In the genomic region with DNA sequence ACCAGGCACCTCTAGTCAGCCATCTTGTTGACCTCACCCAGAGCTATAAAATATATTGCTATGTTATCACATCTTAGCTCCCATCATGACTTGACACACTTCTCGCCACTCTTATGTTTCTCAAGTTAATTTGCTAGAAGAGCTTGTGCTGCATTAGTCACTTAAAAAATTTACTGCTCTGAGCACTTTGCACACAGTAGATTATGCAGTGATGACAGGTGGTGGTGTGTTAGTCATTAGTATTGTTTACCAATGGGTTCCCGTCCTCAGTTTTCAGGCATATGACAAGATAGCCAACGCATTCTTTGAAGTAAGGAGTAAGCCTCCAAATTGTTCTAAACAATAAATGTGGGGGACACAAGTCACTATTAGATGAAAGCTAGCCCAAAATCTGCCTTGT, we compare ENCODE assay signal across 27 cellular contexts.
A peak's percentile ranks its signal among the peaks of the same experiment; 100 is the strongest.
DNase-seq lines count a peak whose midpoint lies in the region; FAIRE-seq and TF ChIP-seq lines count a peak whose summit lies in the region.
"Had no signal": no experiment of that assay in that cellular context is flagged by ENCODE, and none has a peak within 500 bp of the region (broad histone marks: within the 10 kb centered on the region; RNA-seq: fewer than 3 reads in every experiment).

No MANE protein-coding gene starts in this region.

- DNase-seq in DMS53 (lab: John Stamatoyannopoulos, UW) (peak; percentile 68), M059J (ENCODE audit: low read depth) (peak; percentile 71), T1000 (lab: John Stamatoyannopoulos, UW) (peak; percentile 14), myocyte (ENCODE audit: low read depth) (peak; percentile 24), GM12891 (ENCODE audit: insufficient read length, low spot score) (no peak), KG1 (lab: John Stamatoyannopoulos, UW) (no peak), NCI-H524 treated with DMSO at 0.1 percent for 48 hours (lab: John Stamatoyannopoulos, UW) (no peak)
- no peak for DNase-seq in activated naive CD8-positive, alpha-beta T cell treated with anti-CD3 and anti-CD28 coated beads for 36 hours
- DNase-seq: activated CD4-positive, alpha-beta memory T cell treated with anti-CD3 and anti-CD28 coated beads for 36 hours; activated CD4-positive, CD25-positive, alpha-beta regulatory T cell; activated CD8-positive, alpha-beta memory T cell treated with anti-CD3 and anti-CD28 coated beads, Interleukin-2, amount 50 U/mL, for 4 hours; anterior cingulate cortex; Calu3; GM23248; heart left ventricle; kidney glomerular epithelial cell; NCI-H1105; NCI-H2081; right lobe of liver; stimulated activated CD4-positive, alpha-beta T cell treated with anti-CD3 and anti-CD28 coated beads, Interleukin-4, amount 100 ng/mL, for 24 hours; T-cell had no signal

- no peak for FAIRE-seq in GM12891 (lab: Jason Lieb, UNC)
- FAIRE-seq: bronchial epithelial cell, GM12878, HepG2 had no signal

- H3K9me3 Mint-ChIP-seq in activated naive CD8-positive, alpha-beta T cell treated with anti-CD3 and anti-CD28 coated beads for 36 hours: no peaks in the 10 kb centered on the region

- no peaks in the 10 kb centered on the region for H3K27me3 Mint-ChIP-seq in activated naive CD8-positive, alpha-beta T cell treated with anti-CD3 and anti-CD28 coated beads for 36 hours
- H3K27me3 Mint-ChIP-seq: activated CD4-positive, alpha-beta memory T cell treated with anti-CD3 and anti-CD28 coated beads for 36 hours; activated naive CD4-positive, alpha-beta T cell treated with anti-CD3 and anti-CD28 coated beads, Interleukin-2, amount 50 U/mL, for 24 hours; stimulated activated memory B cell treated with anti-CD40 and anti-IgM and Interleukin-4, amounts not matched to agents 10 μg/mL and 1 μg/mL and 100 μg/mL, for 72 hours; T-cell had no signal

- no peak for TF ChIP-seq POLR2A in GM12891 (IDR thresholded peaks at IDR 0.05; ENCODE audit: low read depth, low read length)

- H3K4me1 Mint-ChIP-seq in activated naive CD8-positive, alpha-beta T cell treated with anti-CD3 and anti-CD28 coated beads for 36 hours: no peaks in the 10 kb centered on the region
- H3K4me1 Mint-ChIP-seq: activated naive CD4-positive, alpha-beta T cell treated with anti-CD3 and anti-CD28 coated beads, Interleukin-2, amount 50 U/mL, for 24 hours; stimulated activated memory B cell treated with anti-CD40 and anti-IgM and Interleukin-4, amounts not matched to agents 10 μg/mL and 1 μg/mL and 100 μg/mL, for 72 hours; T-cell had no signal

- H3K27ac Mint-ChIP-seq in activated naive CD8-positive, alpha-beta T cell treated with anti-CD3 and anti-CD28 coated beads for 36 hours: no peak overlapping the region
- H3K27ac Mint-ChIP-seq: activated CD4-positive, alpha-beta memory T cell treated with anti-CD3 and anti-CD28 coated beads for 36 hours; activated naive CD4-positive, alpha-beta T cell treated with anti-CD3 and anti-CD28 coated beads, Interleukin-2, amount 50 U/mL, for 24 hours; stimulated activated memory B cell treated with anti-CD40 and anti-IgM and Interleukin-4, amounts not matched to agents 10 μg/mL and 1 μg/mL and 100 μg/mL, for 72 hours; T-cell had no signal

- no peaks in the 10 kb centered on the region for H3K36me3 Mint-ChIP-seq in activated naive CD8-positive, alpha-beta T cell treated with anti-CD3 and anti-CD28 coated beads for 36 hours
- H3K36me3 Mint-ChIP-seq: activated CD4-positive, alpha-beta memory T cell treated with anti-CD3 and anti-CD28 coated beads for 36 hours; activated naive CD4-positive, alpha-beta T cell treated with anti-CD3 and anti-CD28 coated beads, Interleukin-2, amount 50 U/mL, for 24 hours; stimulated activated memory B cell treated with anti-CD40 and anti-IgM and Interleukin-4, amounts not matched to agents 10 μg/mL and 1 μg/mL and 100 μg/mL, for 72 hours; T-cell had no signal

- no peak overlapping the region for H3K4me3 Mint-ChIP-seq in activated naive CD8-positive, alpha-beta T cell treated with anti-CD3 and anti-CD28 coated beads for 36 hours
- H3K4me3 Mint-ChIP-seq: activated CD4-positive, alpha-beta memory T cell treated with anti-CD3 and anti-CD28 coated beads for 36 hours; activated naive CD4-positive, alpha-beta T cell treated with anti-CD3 and anti-CD28 coated beads, Interleukin-2, amount 50 U/mL, for 24 hours; neural crest cell; stimulated activated memory B cell treated with anti-CD40 and anti-IgM and Interleukin-4, amounts not matched to agents 10 μg/mL and 1 μg/mL and 100 μg/mL, for 72 hours; T-cell had no signal

TF ChIP-seq in GM12891, 5 proteins besides CTCF, POLR2A, EP300 and RAD21:
- no peak for TF ChIP-seq POU2F2 (IDR thresholded peaks at IDR 0.05; ENCODE audit: low read depth, low read length)
- no peak for TF ChIP-seq TAF1 (IDR thresholded peaks at IDR 0.05; ENCODE audit: low read depth, low read length)
- TF ChIP-seq POLR2AphosphoS5 (IDR thresholded peaks at IDR 0.05; ENCODE audit: low read depth, low read length): no peak
- TF ChIP-seq PAX5 (IDR thresholded peaks at IDR 0.05; ENCODE audit: insufficient read depth, low read length, severe bottlenecking): no peak
- TF ChIP-seq SPI1 (IDR thresholded peaks at IDR 0.05; ENCODE audit: low read depth, low read length): no peak

Comparison
In these comparisons a context has a peak if more than half of its experiments do, and no peak if none do; other contexts are left out.
1. DNase-seq: peak in DMS53 (single experiment), M059J (single experiment), T1000 (single experiment) and myocyte (single experiment); none in GM12891 (single experiment), KG1 (single experiment), NCI-H524 treated with DMSO at 0.1 percent for 48 hours (single experiment) and activated naive CD8-positive, alpha-beta T cell treated with anti-CD3 and anti-CD28 coated beads for 36 hours (single experiment).